8 cellular contexts compared by ENCODE assay signal in the genomic region with DNA sequence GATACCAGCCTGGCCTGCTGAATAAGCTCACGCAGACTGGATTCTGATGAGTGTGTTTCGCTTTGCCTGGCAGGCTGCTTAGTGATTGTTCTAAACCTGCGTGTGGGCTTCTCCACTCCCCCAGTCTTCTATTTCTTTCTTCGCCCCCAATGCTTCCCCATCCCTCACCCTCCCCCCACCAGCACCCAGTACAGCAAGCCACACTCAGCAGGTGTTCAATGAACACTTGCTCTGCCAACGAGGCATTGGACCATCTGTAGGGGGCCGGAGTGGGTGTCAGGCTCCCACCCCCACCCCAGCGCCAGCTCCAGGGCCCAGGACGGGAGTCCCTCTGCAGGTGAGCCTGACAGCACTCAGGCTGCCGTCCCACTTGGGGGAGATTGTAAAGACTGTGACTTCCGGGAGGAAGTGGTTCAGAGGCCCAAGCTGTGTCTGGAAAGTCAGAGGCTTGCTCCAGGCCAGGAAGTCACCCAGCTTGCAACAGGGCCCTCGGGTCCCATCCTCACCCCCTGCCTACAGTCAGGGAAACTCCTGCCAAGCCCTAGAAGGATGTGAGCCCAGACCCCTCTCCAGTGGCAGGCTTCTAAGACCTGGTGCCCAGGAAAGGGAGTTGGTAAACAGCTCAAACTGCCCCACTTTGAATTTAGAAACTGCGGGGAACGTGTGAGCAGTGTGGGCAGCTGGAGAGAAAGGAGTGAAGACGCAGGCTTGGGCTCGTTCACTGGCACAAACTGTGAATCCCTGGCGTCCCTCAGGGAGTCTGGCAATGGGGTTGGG.
DNase-seq lines count a peak whose midpoint lies in the region; ATAC-seq and TF ChIP-seq lines count a peak whose summit lies in the region.

No MANE protein-coding gene starts in this region.

- POLR2A ChIA-PET in Panc1 (lab: Charles Lee): no interaction called here

- DNase-seq in NCI-H1694 treated with DMSO at 0.1 percent for 48 hours (lab: John Stamatoyannopoulos, UW) (peak; percentile 50), NCI-H1694 (lab: John Stamatoyannopoulos, UW) (no peak), Panc1 (ENCODE audit: low read depth, low spot score) (no peak), activated gamma-delta T cell (lab: John Stamatoyannopoulos, UW) (peak; percentile 23), natural killer cell (peak; percentile 45), NCI-H2196 (lab: John Stamatoyannopoulos, UW; ENCODE audit: unreplicated experiment) (no peak)

- no peaks in the 10 kb centered on the region for H3K36me3 Mint-ChIP-seq in natural killer cell

- 0 out of 2 replicates have a peak, but pooled peaks have one; percentile 36 for ATAC-seq in Panc1
- ATAC-seq in natural killer cell: peak; percentile 65 to 77 (median 75)
- no peak for ATAC-seq in HG03342 (IDR thresholded peaks at IDR 0.05; ENCODE audit: unreplicated experiment)
- ATAC-seq in GM18520 (IDR thresholded peaks at IDR 0.05; ENCODE audit: unreplicated experiment): no peak

- H3K9me3 ChIP-seq in Panc1 (ENCODE audit: control insufficient read depth, insufficient read depth, low read depth, low read length): no peaks in the 10 kb centered on the region

- CTCF ChIA-PET in Panc1 (lab: Charles Lee): no interaction called here

- peaks cover 16 to 18% of the 10 kb centered on the region in 2 donors for H3K27me3 Mint-ChIP-seq in natural killer cell (ENCODE audit: low read depth in 2 of 2)

- H3K4me1 ChIP-seq in Panc1 (ENCODE audit: control insufficient read depth, insufficient read depth, low read length): 0 out of 2 replicates have a peak, but pooled peaks cover 3% of the 10 kb centered on the region

- no peaks in the 10 kb centered on the region for H3K9me3 Mint-ChIP-seq in natural killer cell

- H3K36me3 ChIP-seq in Panc1 (ENCODE audit: control insufficient read depth, insufficient read depth, low read length): no peaks in the 10 kb centered on the region

- TF ChIP-seq CTCF in Panc1 (IDR thresholded peaks at IDR 0.05) (no peak), natural killer cell (IDR thresholded peaks at IDR 0.05) (no peak)

- H3K4me1 Mint-ChIP-seq in natural killer cell: peaks cover 67 to 70% of the 10 kb centered on the region in 2 donors

- peaks cover 2% of the 10 kb centered on the region; the same call in 1 of the 2 replicates for H3K27me3 ChIP-seq in Panc1 (ENCODE audit: control insufficient read depth, insufficient read depth, low read length)

- H3K27ac Mint-ChIP-seq in natural killer cell: peak overlapping the region; percentile 76 to 85

- BruUV-seq in Panc1 (replicated peaks; lab: Mats Ljungman, UMichigan): no TSS peak

- in situ Hi-C loops in Panc1 (cut with HindIII; ENCODE audit: low pct_unique_long_range_greater_than_20kb, low sequenced_read_pairs): no loop called here

- peak overlapping the region; percentile 84 for H3K4me3 Mint-ChIP-seq in natural killer cell

- no peak overlapping the region for H3K4me3 ChIP-seq in Panc1 (ENCODE audit: low read depth in 2 of 2, low read length in 2 of 2)

- no peak overlapping the region for H3K27ac ChIP-seq in Panc1 (ENCODE audit: low read length)

- intact Hi-C loops in Panc1 (cut with micrococcal nuclease; ENCODE audit: unreplicated experiment): no loop called here
- intact Hi-C loops in natural killer cell (cut with micrococcal nuclease): loop anchor here (5.0 kb wide), 1 partner anchor 218 kb away; no protein-coding TSS in a partner anchor

Comparison
In these comparisons a context has a peak if more than half of its experiments do, and no peak if none do; other contexts are left out.
1. DNase-seq: peak in NCI-H1694 treated with DMSO at 0.1 percent for 48 hours (single experiment), activated gamma-delta T cell (single experiment) and natural killer cell (single experiment); none in NCI-H1694 (single experiment), Panc1 (single experiment) and NCI-H2196 (single experiment).
2. ATAC-seq: peak in Panc1 (single experiment) and natural killer cell (3 of 3); none in HG03342 (single experiment) and GM18520 (single experiment).